ENCODE assay signal across 8 cellular contexts in genomic region chr9:76658510-76659231, GRCh38.
DNase-seq lines count a peak whose midpoint lies in the region; ATAC-seq and TF ChIP-seq lines count a peak whose summit lies in the region.

No MANE protein-coding gene starts in this region.

- POLR2A ChIA-PET in HEK293 (lab: Yijun Ruan, JAX): interaction anchor here (1.4 kb wide), 1 partner anchor 200 kb away, joined by 5 read pairs; the partner anchor contains the start of gene GCNT1

- CTCF ChIA-PET in HEK293 (lab: Yijun Ruan, JAX): interaction anchor here (0.5 to 3.6 kb wide), 36 partner anchors 8 to 516 kb away, joined by 3 to 35 read pairs (median 4); partner anchors contain the start of genes GCNT1 and RFK

- H3K36me3 Mint-ChIP-seq in activated naive CD4-positive, alpha-beta T cell treated with anti-CD3 and anti-CD28 coated beads, Interleukin-2, amount 50 U/mL, for 72 hours: no peaks in the 10 kb centered on the region

- no peak for TF ChIP-seq EP300 in stomach (IDR thresholded peaks at IDR 0.05)

- no peaks in the 10 kb centered on the region for H3K9me3 Mint-ChIP-seq in activated naive CD4-positive, alpha-beta T cell treated with anti-CD3 and anti-CD28 coated beads, Interleukin-2, amount 50 U/mL, for 72 hours

- 48% methylated on average over 6 of the region's 6 CpGs for WGBS in right cardiac atrium
- 45 to 52% (median 50%) methylated on average over 6 of the region's 6 CpGs for WGBS in stomach, 5 donors

- peak; percentile 50 to 87 for ATAC-seq in activated naive CD4-positive, alpha-beta T cell treated with anti-CD3 and anti-CD28 coated beads, Interleukin-2, amount 50 U/mL, for 72 hours
- ATAC-seq in right cardiac atrium: peak; percentile 84 to 85

- H3K36me3 ChIP-seq in HEK293 (ENCODE audit: control insufficient read depth in 2 of 2, insufficient read depth in 1 of 2, low read length in 2 of 2) (no peaks in the 10 kb centered on the region), stomach (no peaks in the 10 kb centered on the region)

- no peak for DNase-seq in activated naive CD4-positive, alpha-beta T cell treated with anti-CD3 and anti-CD28 coated beads, Interleukin-2, amount 50 U/mL, for 72 hours (ENCODE audit: low spot score in 2 of 2)
- DNase-seq in activated naive CD4-positive, alpha-beta T cell treated with Interleukin-2 at 50 U/mL for 16 hours: no peak
- DNase-seq in M059J (ENCODE audit: low read depth) (peak; percentile 76), right cardiac atrium (no peak), stomach (no peak), C1 segment of cervical spinal cord (lab: John Stamatoyannopoulos, UW) (no peak)

- no peaks in the 10 kb centered on the region for H3K9me3 ChIP-seq in HEK293 (ENCODE audit: control insufficient read depth, insufficient read depth, low read depth, low read length)
- H3K9me3 ChIP-seq in right cardiac atrium (ENCODE audit: control insufficient read depth, low read length): no peaks in the 10 kb centered on the region
- H3K9me3 ChIP-seq in stomach: no peaks in the 10 kb centered on the region

- H3K4me3 ChIP-seq in HEK293 (ENCODE audit: low read depth, low read length): no peak overlapping the region
- no peak overlapping the region for H3K4me3 ChIP-seq in WI38 (ENCODE audit: low read depth, low read length)
- H3K4me3 ChIP-seq in right cardiac atrium (ENCODE audit: low read length): no peak overlapping the region
- H3K4me3 ChIP-seq in stomach: no peak overlapping the region

- intact Hi-C loops in right cardiac atrium (cut with DNase I) (loop anchor here (1.0 to 10.0 kb wide), 3 partner anchors 124 to 211 kb away; no protein-coding TSS in a partner anchor), stomach (cut with DNase I; ENCODE audit: low total_unique reads) (no loop called here)

- TF ChIP-seq CTCF in HEK293 (tag by site-specific recombination; IDR thresholded peaks at IDR 0.05) (no peak), WI38 (IDR thresholded peaks at IDR 0.05; ENCODE audit: low read depth, low read length) (peak; percentile 20; the same call in 1 of the 2 replicates), stomach (IDR thresholded peaks at IDR 0.05) (peak in 5 of 7 experiments; percentile 22 to 65 (median 62))

- H3K27ac ChIP-seq in HEK293 (ENCODE audit: extremely low read depth, low read depth, low read length) (no peak overlapping the region), right cardiac atrium (ENCODE audit: low read length) (no peak overlapping the region), stomach (no peak overlapping the region)

- no peaks in the 10 kb centered on the region for H3K27me3 ChIP-seq in right cardiac atrium (ENCODE audit: control insufficient read depth, insufficient read depth)
- H3K27me3 ChIP-seq in stomach: no peaks in the 10 kb centered on the region

- H3K27ac Mint-ChIP-seq in activated naive CD4-positive, alpha-beta T cell treated with anti-CD3 and anti-CD28 coated beads, Interleukin-2, amount 50 U/mL, for 72 hours: no peak overlapping the region

- H3K4me1 ChIP-seq in HEK293 (ENCODE audit: control insufficient read depth, insufficient read depth, low read length) (peaks cover 9% of the 10 kb centered on the region; the same call in 1 of the 2 replicates), right cardiac atrium (ENCODE audit: control insufficient read depth, insufficient read depth, low read length) (no peaks in the 10 kb centered on the region), stomach (peaks cover 12 to 70% (median 50%) of the 10 kb centered on the region in 4 donors)

- no peak for TF ChIP-seq POLR2A in stomach (IDR thresholded peaks at IDR 0.05)

TF ChIP-seq in HEK293, 187 proteins besides CTCF, POLR2A, EP300 and RAD21:
- TF ChIP-seq ZNF701 (tag by site-specific recombination; IDR thresholded peaks at IDR 0.05) (no peak), ZNF513 (tag by site-specific recombination; IDR thresholded peaks at IDR 0.05) (no peak), ZNF19 (tag by site-specific recombination; IDR thresholded peaks at IDR 0.05; ENCODE audit: low read depth) (no peak), ZBTB49 (tag by site-specific recombination; IDR thresholded peaks at IDR 0.05; ENCODE audit: low read depth) (no peak), ZNF654 (tag by site-specific recombination; IDR thresholded peaks at IDR 0.05; ENCODE audit: low read depth) (peak; percentile 57), MZF1 (tag by site-specific recombination; IDR thresholded peaks at IDR 0.05; ENCODE audit: borderline replicate concordance) (peak; percentile 14; the same call in 1 of the 2 replicates)
